8 cellular contexts compared by ENCODE assay signal in genomic region chr2:97995026-97995733, GRCh38. TPM values are rescaled to one million over a fixed set of nuclear protein-coding genes. Genes with fewer than 3 reads are reported as not detected.
DNase-seq lines count a peak whose midpoint lies in the region; TF ChIP-seq lines count a peak whose summit lies in the region.

No MANE protein-coding gene starts in this region.

- H3K4me3 ChIP-seq in GM06990 (replicated peaks; ENCODE audit: low read depth, low read length): peak overlapping the region; percentile 86
- peak overlapping the region; percentile 93 for H3K4me3 ChIP-seq in GM23248
- H3K4me3 ChIP-seq in Karpas-422 (ENCODE audit: low read length): peak overlapping the region; percentile 86
- H3K4me3 ChIP-seq in breast epithelium: peak overlapping the region; percentile 85 to 99 (median 94)

- H3K9me3 ChIP-seq in GM23248 (ENCODE audit: low read depth) (no peaks in the 10 kb centered on the region), Karpas-422 (ENCODE audit: low read length) (no peaks in the 10 kb centered on the region), breast epithelium (no peaks in the 10 kb centered on the region)

- peaks cover 21% of the 10 kb centered on the region for H3F3A ChIP-seq in GM23248 (ENCODE audit: insufficient read depth)

- TF ChIP-seq POLR2A in breast epithelium (IDR thresholded peaks at IDR 0.05): no peak

- no peak for TF ChIP-seq CTCF in GM06990 (IDR thresholded peaks at IDR 0.05; ENCODE audit: insufficient read depth, low read length, poor library complexity, severe bottlenecking)
- TF ChIP-seq CTCF in breast epithelium (IDR thresholded peaks at IDR 0.05): no peak

- H3K4me1 ChIP-seq in GM23248 (ENCODE audit: insufficient read depth) (peaks cover 27% of the 10 kb centered on the region), Karpas-422 (ENCODE audit: low read length) (peaks cover 30% of the 10 kb centered on the region), breast epithelium (no peaks in the 10 kb centered on the region)

- in situ Hi-C loops in GM23248 (cut with MboI): no loop called here

- peak overlapping the region; percentile 88 for H3K27ac ChIP-seq in GM23248
- peak overlapping the region; percentile 77 for H3K27ac ChIP-seq in Karpas-422 (ENCODE audit: low read length)
- H3K27ac ChIP-seq in breast epithelium: peak overlapping the region; percentile 95 to 97

- peaks cover 4% of the 10 kb centered on the region; the same call in 1 of the 2 replicates for H4K20me1 ChIP-seq in GM23248 (ENCODE audit: insufficient read depth)
- H4K20me1 ChIP-seq in Karpas-422 (ENCODE audit: insufficient read depth, low read depth, low read length): peaks cover 36% of the 10 kb centered on the region

- DNase-seq in GM06990 (ENCODE audit: extremely low read depth, insufficient read length) (peak; percentile 87), GM23248 (peak; percentile 83), Karpas-422 (peak; percentile 93), UCSD-AML1 (lab: John Stamatoyannopoulos, UW; ENCODE audit: unreplicated experiment) (peak; percentile 74), breast epithelium (ENCODE audit: low spot score in 2 of 2) (no peak), kidney glomerular epithelial cell (lab: John Stamatoyannopoulos, UW) (peak; percentile 39), NCI-H1048 (lab: John Stamatoyannopoulos, UW) (no peak)
- peak; percentile 6 for DNase-seq in stimulated activated CD4-positive, alpha-beta T cell treated with anti-CD3 and anti-CD28 coated beads, Interleukin-2, amount 100 ng/mL, for 4 hours (ENCODE audit: low read depth)

- 1% methylated on average over 54 to 73 of the region's 81 CpGs for WGBS in GM23248 (ENCODE audit: low coverage in 1 of 2, low lambda C conversion rate in 2 of 2, missing lambda C conversion rate in 2 of 2), 2 experiments

- H3K9ac ChIP-seq in GM23248 (peak overlapping the region; percentile 88), Karpas-422 (ENCODE audit: low read length) (peak overlapping the region; percentile 88)

- H3K79me2 ChIP-seq in GM23248 (ENCODE audit: insufficient read depth) (peaks cover 49% of the 10 kb centered on the region), Karpas-422 (ENCODE audit: low read length) (peaks cover 30% of the 10 kb centered on the region)

- H3K27me3 ChIP-seq in GM06990 (replicated peaks; ENCODE audit: control insufficient read depth, insufficient read depth, low read length) (no peaks in the 10 kb centered on the region), GM23248 (replicated peaks; ENCODE audit: insufficient read depth) (no peaks in the 10 kb centered on the region), Karpas-422 (ENCODE audit: low read length) (no peaks in the 10 kb centered on the region), breast epithelium (no peaks in the 10 kb centered on the region)

- H3K36me3 ChIP-seq in GM06990 (ENCODE audit: control insufficient read depth, insufficient read depth, low read length) (no peaks in the 10 kb centered on the region), GM23248 (ENCODE audit: low read depth) (no peaks in the 10 kb centered on the region), Karpas-422 (ENCODE audit: insufficient read depth, low read length) (no peaks in the 10 kb centered on the region), breast epithelium (no peaks in the 10 kb centered on the region)

- no peaks in the 10 kb centered on the region for H3K9me2 ChIP-seq in GM23248 (ENCODE audit: insufficient read depth)
- H3K9me2 ChIP-seq in Karpas-422 (replicated peaks; ENCODE audit: insufficient read depth, low read length): no peaks in the 10 kb centered on the region

- H3K4me2 ChIP-seq in GM23248 (ENCODE audit: unreplicated experiment) (peak overlapping the region; percentile 96), Karpas-422 (ENCODE audit: low read depth, low read length, poor library complexity, severe bottlenecking) (peak overlapping the region; percentile 78)

- intact Hi-C loops in breast epithelium (cut with DNase I; ENCODE audit: low total_unique reads): no loop called here

- H2AFZ ChIP-seq in GM23248 (peak overlapping the region; percentile 95), Karpas-422 (ENCODE audit: low read length) (no peak overlapping the region; the same call in 1 of the 2 replicates)

RNA-seq across cellular contexts. Expression of gene TMEM131, which starts 0.6 kb away (rescaled TPM):
- total RNA-seq in GM23248 (2014; rRNA removed; shearing (Covaris generic)): 15.7 and 41.5 TPM in 2 replicates
- polyA plus RNA-seq in GM23248 (2016; fragmentation: Nextera tagmentation; extraction: Ambion mirVana): 16.4 and 17.2 TPM in 2 replicates
- 11.2 and 20.9 TPM in 2 replicates for total RNA-seq in Karpas-422 (2014; rRNA removed; shearing (Covaris generic); ENCODE audit: low replicate concordance)
- 10 to 100 TPM; 30.6 to 47.4 (median 41.3) TPM for total RNA-seq in breast epithelium

Comparison
In these comparisons a context has a peak if more than half of its experiments do, and no peak if none do; other contexts are left out.
1. DNase-seq: peak in GM06990 (single experiment), GM23248 (single experiment), Karpas-422 (single experiment), UCSD-AML1 (single experiment), kidney glomerular epithelial cell (single experiment) and stimulated activated CD4-positive, alpha-beta T cell treated with anti-CD3 and anti-CD28 coated beads, Interleukin-2, amount 100 ng/mL, for 4 hours (single experiment); none in breast epithelium (0 of 2) and NCI-H1048 (single experiment).
2. Peak in every context shown above with its lines, with median percentiles within 50 percentile points of each other: H3K4me3 ChIP-seq and H3K27ac ChIP-seq.